ENCODE assay signal across 15 cellular contexts in the genomic region with DNA sequence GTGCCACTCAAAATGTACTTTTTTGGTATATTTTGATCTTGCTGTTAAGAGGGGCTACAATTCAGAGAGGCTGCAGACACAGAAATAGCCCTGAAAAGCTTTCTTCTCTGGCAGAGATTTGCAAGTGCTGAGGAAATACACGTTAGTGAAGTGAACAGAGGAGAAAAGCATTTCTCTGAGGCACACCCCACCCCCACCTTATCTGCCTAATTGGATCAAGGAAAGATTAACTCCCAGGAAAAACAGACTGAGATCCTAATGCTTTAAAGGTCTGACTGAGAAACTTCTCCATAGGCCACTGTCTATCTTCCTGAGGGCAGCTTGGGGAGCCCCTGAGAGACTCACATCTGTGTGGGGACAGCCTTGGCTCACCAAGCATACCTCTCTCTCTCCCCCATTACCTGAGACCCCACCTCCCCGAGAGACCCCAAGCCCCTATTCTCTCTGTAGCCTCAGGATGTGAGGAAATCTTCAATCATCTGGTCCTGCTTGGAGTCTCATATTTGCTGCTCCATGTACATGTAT. TPM values are rescaled to one million over a fixed set of nuclear protein-coding genes. Genes with fewer than 3 reads are reported as not detected.
DNase-seq lines count a peak whose midpoint lies in the region; ATAC-seq and TF ChIP-seq lines count a peak whose summit lies in the region.
"Had no signal": no experiment of that assay in that cellular context is flagged by ENCODE, and none has a peak within 500 bp of the region (broad histone marks: within the 10 kb centered on the region; RNA-seq: fewer than 3 reads in every experiment).

No MANE protein-coding gene starts in this region.

- no peaks in the 10 kb centered on the region for H3K79me2 ChIP-seq in hepatocyte

- H3K4me3 ChIP-seq in CD8-positive, alpha-beta memory T cell (ENCODE audit: low read length): no peak overlapping the region
- no peak overlapping the region for H3K4me3 ChIP-seq in hepatocyte
- H3K4me3 ChIP-seq: SJCRH30 had no signal

- H3K36me3 ChIP-seq in CD8-positive, alpha-beta memory T cell (ENCODE audit: insufficient read depth, low read length): no peaks in the 10 kb centered on the region
- H3K36me3 ChIP-seq in hepatocyte (replicated peaks; ENCODE audit: insufficient read depth, low read depth): no peaks in the 10 kb centered on the region
- H3K36me3 ChIP-seq: SJCRH30 had no signal

- no peaks in the 10 kb centered on the region for H3K27me3 ChIP-seq in CD8-positive, alpha-beta memory T cell (ENCODE audit: insufficient read depth, low read length, poor library complexity, severe bottlenecking)
- H3K27me3 ChIP-seq in hepatocyte: no peaks in the 10 kb centered on the region
- H3K27me3 ChIP-seq: SJCRH30 had no signal

- H3K36me3 Mint-ChIP-seq in CD8-positive, alpha-beta memory T cell: no peaks in the 10 kb centered on the region
- H3K36me3 Mint-ChIP-seq in progenitor cell of endocrine pancreas (ENCODE audit: insufficient read depth): no peaks in the 10 kb centered on the region

- peak overlapping the region; percentile 52 for H3K27ac ChIP-seq in CD8-positive, alpha-beta memory T cell (ENCODE audit: low read depth, low read length)
- peak overlapping the region; percentile 72 for H3K27ac ChIP-seq in hepatocyte
- H3K27ac ChIP-seq: RWPE1, SJCRH30 had no signal

- CTCF ChIA-PET in CD8-positive, alpha-beta memory T cell (lab: Charles Lee): no interaction called here

- H3K27ac Mint-ChIP-seq in CD8-positive, alpha-beta memory T cell: no peak overlapping the region
- H3K27ac Mint-ChIP-seq in progenitor cell of endocrine pancreas: peak overlapping the region; percentile 79

- H3K4me1 Mint-ChIP-seq in CD8-positive, alpha-beta memory T cell: no peaks in the 10 kb centered on the region
- H3K4me1 Mint-ChIP-seq in progenitor cell of endocrine pancreas (ENCODE audit: low read depth): peaks cover 20% of the 10 kb centered on the region

- 41% methylated on average over 2 of the region's 2 CpGs for WGBS in hepatocyte (ENCODE audit: low lambda C conversion rate, missing lambda C conversion rate)

- no peak overlapping the region for H2AFZ ChIP-seq in hepatocyte

- peaks cover 0 to 4% of the 10 kb centered on the region in 2 donors for H3K27me3 Mint-ChIP-seq in CD8-positive, alpha-beta memory T cell
- no peaks in the 10 kb centered on the region for H3K27me3 Mint-ChIP-seq in progenitor cell of endocrine pancreas

- DNase-seq in CD8-positive, alpha-beta memory T cell: no peak
- DNase-seq in NCI-H82 treated with DMSO at 0.1 percent for 48 hours (lab: John Stamatoyannopoulos, UW; ENCODE audit: unreplicated experiment) (peak; percentile 78), hepatocyte (ENCODE audit: low spot score) (peak; percentile 10), progenitor cell of endocrine pancreas (ENCODE audit: low spot score, unreplicated experiment) (no peak), mucosa of gallbladder (ENCODE audit: low spot score) (no peak), cerebellar cortex (ENCODE audit: low spot score) (no peak)
- no peak for DNase-seq in activated CD8-positive, alpha-beta memory T cell treated with anti-CD3 and anti-CD28 coated beads for 24 hours
- DNase-seq: C1 segment of cervical spinal cord, HCEC 1CT, NCI-H1105, NCI-H2081, NCI-H774, SJCRH30 had no signal

- no peaks in the 10 kb centered on the region for H3K4me1 ChIP-seq in CD8-positive, alpha-beta memory T cell (ENCODE audit: insufficient read depth, low read length)
- H3K4me1 ChIP-seq in hepatocyte (ENCODE audit: insufficient read depth): peaks cover 34% of the 10 kb centered on the region
- H3K4me1 ChIP-seq: SJCRH30 had no signal

- ATAC-seq in GM21360 (IDR thresholded peaks at IDR 0.05; ENCODE audit: unreplicated experiment): no peak

- H3K9me3 Mint-ChIP-seq in CD8-positive, alpha-beta memory T cell: no peaks in the 10 kb centered on the region
- peaks cover 3% of the 10 kb centered on the region for H3K9me3 Mint-ChIP-seq in progenitor cell of endocrine pancreas (ENCODE audit: low read depth)

- no peaks in the 10 kb centered on the region for H4K20me1 ChIP-seq in hepatocyte (ENCODE audit: insufficient read depth, poor library complexity, severe bottlenecking)

- POLR2A ChIA-PET in CD8-positive, alpha-beta memory T cell (lab: Charles Lee): no interaction called here

- H3K9me3 ChIP-seq in CD8-positive, alpha-beta memory T cell (ENCODE audit: low read length): no peaks in the 10 kb centered on the region
- no peaks in the 10 kb centered on the region for H3K9me3 ChIP-seq in hepatocyte (ENCODE audit: low read depth)
- H3K9me3 ChIP-seq: SJCRH30 had no signal

- TF ChIP-seq CTCF in hepatocyte (IDR thresholded peaks at IDR 0.05; ENCODE audit: poor library complexity) (no peak), progenitor cell of endocrine pancreas (IDR thresholded peaks at IDR 0.05; ENCODE audit: unreplicated experiment) (no peak)

- peak overlapping the region; percentile 61 for H3K4me2 ChIP-seq in hepatocyte

- no peaks in the 10 kb centered on the region for H3K9me2 ChIP-seq in hepatocyte (replicated peaks; ENCODE audit: insufficient read depth)

- H3K4me3 Mint-ChIP-seq in CD8-positive, alpha-beta memory T cell: no peak overlapping the region
- no peak overlapping the region for H3K4me3 Mint-ChIP-seq in progenitor cell of endocrine pancreas (ENCODE audit: low read depth)

RNA-seq across cellular contexts. Expression of a gene that starts 14.8 kb away (rescaled TPM):
- total RNA-seq in CD8-positive, alpha-beta memory T cell: under 1 TPM in 1 of 2 experiments, not detected in 1; 0.75 TPM
- 4.2 TPM for polyA plus RNA-seq in CD8-positive, alpha-beta memory T cell
- total RNA-seq in hepatocyte (53.5 and 66.2 TPM in 2 replicates), progenitor cell of endocrine pancreas (4.6 and 9.3 TPM in 2 replicates), mucosa of gallbladder (553 TPM)
- polyA plus RNA-seq in hepatocyte: 31.6 and 54.6 TPM in 2 replicates

Comparison
In these comparisons a context has a peak if more than half of its experiments do, and no peak if none do; other contexts are left out.
1. DNase-seq: peak in NCI-H82 treated with DMSO at 0.1 percent for 48 hours (single experiment) and hepatocyte (single experiment); none in CD8-positive, alpha-beta memory T cell (0 of 5), progenitor cell of endocrine pancreas (single experiment), mucosa of gallbladder (single experiment), cerebellar cortex (single experiment) and activated CD8-positive, alpha-beta memory T cell treated with anti-CD3 and anti-CD28 coated beads for 24 hours (single experiment).